1 cellular context compared by ENCODE assay signal in genomic region chr16:57993452-57993851, GRCh38.
A peak's percentile ranks its signal among the peaks of the same experiment; 100 is the strongest.
TF ChIP-seq lines count a peak whose summit lies in the region.

No MANE protein-coding gene starts in this region.

TF ChIP-seq in HEK293, 187 proteins besides CTCF, POLR2A, EP300 and RAD21 (continued from another document):
- TF ChIP-seq, protein P1, sequence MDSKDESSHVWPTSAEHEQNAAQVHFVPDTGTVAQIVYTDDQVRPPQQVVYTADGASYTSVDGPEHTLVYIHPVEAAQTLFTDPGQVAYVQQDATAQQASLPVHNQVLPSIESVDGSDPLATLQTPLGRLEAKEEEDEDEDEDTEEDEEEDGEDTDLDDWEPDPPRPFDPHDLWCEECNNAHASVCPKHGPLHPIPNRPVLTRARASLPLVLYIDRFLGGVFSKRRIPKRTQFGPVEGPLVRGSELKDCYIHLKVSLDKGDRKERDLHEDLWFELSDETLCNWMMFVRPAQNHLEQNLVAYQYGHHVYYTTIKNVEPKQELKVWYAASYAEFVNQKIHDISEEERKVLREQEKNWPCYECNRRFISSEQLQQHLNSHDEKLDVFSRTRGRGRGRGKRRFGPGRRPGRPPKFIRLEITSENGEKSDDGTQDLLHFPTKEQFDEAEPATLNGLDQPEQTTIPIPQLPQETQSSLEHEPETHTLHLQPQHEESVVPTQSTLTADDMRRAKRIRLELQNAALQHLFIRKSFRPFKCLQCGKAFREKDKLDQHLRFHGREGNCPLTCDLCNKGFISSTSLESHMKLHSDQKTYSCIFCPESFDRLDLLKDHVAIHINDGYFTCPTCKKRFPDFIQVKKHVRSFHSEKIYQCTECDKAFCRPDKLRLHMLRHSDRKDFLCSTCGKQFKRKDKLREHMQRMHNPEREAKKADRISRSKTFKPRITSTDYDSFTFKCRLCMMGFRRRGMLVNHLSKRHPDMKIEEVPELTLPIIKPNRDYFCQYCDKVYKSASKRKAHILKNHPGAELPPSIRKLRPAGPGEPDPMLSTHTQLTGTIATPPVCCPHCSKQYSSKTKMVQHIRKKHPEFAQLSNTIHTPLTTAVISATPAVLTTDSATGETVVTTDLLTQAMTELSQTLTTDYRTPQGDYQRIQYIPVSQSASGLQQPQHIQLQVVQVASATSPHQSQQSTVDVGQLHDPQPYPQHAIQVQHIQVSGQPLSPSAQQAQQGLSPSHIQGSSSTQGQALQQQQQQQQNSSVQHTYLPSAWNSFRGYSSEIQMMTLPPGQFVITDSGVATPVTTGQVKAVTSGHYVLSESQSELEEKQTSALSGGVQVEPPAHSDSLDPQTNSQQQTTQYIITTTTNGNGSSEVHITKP (tag by site-specific recombination; IDR thresholded peaks at IDR 0.05), result peak; percentile 67
- TF ChIP-seq ZNF214 (tag by site-specific recombination; IDR thresholded peaks at IDR 0.05; ENCODE audit: borderline replicate concordance) (no peak), ZNF184 (tag by site-specific recombination; IDR thresholded peaks at IDR 0.05) (no peak), GLIS1 (tag by site-specific recombination; IDR thresholded peaks at IDR 0.05) (peak; percentile 92), SP2 (tag by site-specific recombination; IDR thresholded peaks at IDR 0.05) (peak; percentile 37)
